Comparison of ENCODE assay signal across 3 cellular contexts in the genomic region with DNA sequence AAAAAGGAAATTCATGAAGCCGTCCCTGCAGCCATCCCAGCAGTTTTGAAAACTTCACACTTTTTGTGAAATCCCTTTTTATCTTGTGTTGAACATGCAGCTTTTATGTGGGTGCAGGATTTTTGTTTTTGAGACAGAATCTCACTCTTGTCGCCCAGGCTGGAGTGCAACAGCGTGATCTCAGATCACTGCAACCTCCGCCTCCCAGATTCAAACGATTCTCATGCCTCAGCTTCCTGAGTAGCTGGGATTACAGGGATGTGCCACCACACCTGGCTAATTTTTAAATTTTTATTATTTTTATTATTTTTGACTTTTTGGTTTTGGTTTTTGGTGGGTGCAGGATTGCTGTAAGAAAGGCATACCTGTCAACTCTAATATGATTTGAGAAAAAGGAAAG. TPM values are rescaled to one million over a fixed set of nuclear protein-coding genes. Genes with fewer than 3 reads are reported as not detected.
"Had no signal": no experiment of that assay in that cellular context is flagged by ENCODE, and none has a peak within 500 bp of the region (broad histone marks: within the 10 kb centered on the region; RNA-seq: fewer than 3 reads in every experiment).

No MANE protein-coding gene starts in this region.

- DNase-seq: GDM1, GF-D8 had no signal

- H3K4me3 ChIP-seq: GM12878 had no signal

- ATAC-seq: GM12878 had no signal

RNA-seq across cellular contexts. Expression of a gene that starts 59.3 kb away (rescaled TPM):
- total RNA-seq: GM12878 had no signal
